ENCODE assay signal across 20 cellular contexts in genomic region chr7:134835463-134835823, GRCh38. TPM values are rescaled to one million over a fixed set of nuclear protein-coding genes. Genes with fewer than 3 reads are reported as not detected.
DNase-seq lines count a peak whose midpoint lies in the region; ATAC-seq, FAIRE-seq and TF ChIP-seq lines count a peak whose summit lies in the region.
"Had no signal": no experiment of that assay in that cellular context is flagged by ENCODE, and none has a peak within 500 bp of the region (broad histone marks: within the 10 kb centered on the region; RNA-seq: fewer than 3 reads in every experiment).

No MANE protein-coding gene starts in this region.

- H2AFZ ChIP-seq in GM23248 = no peak overlapping the region
- no peak overlapping the region for H2AFZ ChIP-seq in astrocyte (ENCODE audit: low read depth, low read length)
- H2AFZ ChIP-seq in hepatocyte = no peak overlapping the region
- H2AFZ ChIP-seq in smooth muscle cell (ENCODE audit: low read depth) = no peak overlapping the region
- H2AFZ ChIP-seq: neural progenitor cell had no signal

- H3K9ac ChIP-seq in GM23248 = 0 out of 2 replicates have a peak overlapping the region, but pooled peaks have one; percentile 8
- H3K9ac ChIP-seq in astrocyte (ENCODE audit: low read length) = peak overlapping the region; percentile 71
- H3K9ac ChIP-seq in smooth muscle cell (ENCODE audit: low read depth) = no peak overlapping the region
- H3K9ac ChIP-seq: neural progenitor cell had no signal

- H3K27ac ChIP-seq in GM23248 = peak overlapping the region; percentile 49
- peak overlapping the region; percentile 91 for H3K27ac ChIP-seq in astrocyte (ENCODE audit: low read depth, low read length)
- H3K27ac ChIP-seq in hepatocyte = peak overlapping the region; percentile 33
- peak overlapping the region; percentile 98 for H3K27ac ChIP-seq in smooth muscle cell (ENCODE audit: low read depth)
- no peak overlapping the region for H3K27ac ChIP-seq in psoas muscle
- H3K27ac ChIP-seq: neural progenitor cell had no signal

- H3K4me2 ChIP-seq in GM23248 (ENCODE audit: unreplicated experiment) (no peak overlapping the region), astrocyte (ENCODE audit: low read length) (peak overlapping the region; percentile 24), hepatocyte (no peak overlapping the region), smooth muscle cell (peak overlapping the region; percentile 36)
- H3K4me2 ChIP-seq: neural progenitor cell had no signal

- TF ChIP-seq CTCF in astrocyte (IDR thresholded peaks at IDR 0.05; ENCODE audit: insufficient read depth, low read depth, low read length) (no peak), hepatocyte (IDR thresholded peaks at IDR 0.05; ENCODE audit: poor library complexity) (no peak), smooth muscle cell (IDR thresholded peaks at IDR 0.05; ENCODE audit: borderline replicate concordance, insufficient read depth, poor library complexity, severe bottlenecking) (no peak), psoas muscle (IDR thresholded peaks at IDR 0.05) (no peak), GM13976 (IDR thresholded peaks at IDR 0.05; ENCODE audit: borderline replicate concordance, control extremely low read depth, extremely low read depth, insufficient read depth, missing control alignments) (no peak)

- H3F3A ChIP-seq in GM23248 (ENCODE audit: insufficient read depth) (peaks cover 77% of the 10 kb centered on the region), smooth muscle cell (ENCODE audit: low read depth) (peaks cover 69% of the 10 kb centered on the region)

- 13 to 27% methylated on average over 4 of the region's 4 CpGs for WGBS in GM23248 (ENCODE audit: low coverage in 1 of 2, low lambda C conversion rate in 2 of 2, missing lambda C conversion rate in 2 of 2), 2 experiments
- WGBS in hepatocyte (ENCODE audit: low lambda C conversion rate, missing lambda C conversion rate) = 84% methylated on average over 4 of the region's 4 CpGs
- 93% methylated on average over 4 of the region's 4 CpGs for WGBS in smooth muscle cell (ENCODE audit: low lambda C conversion rate)
- WGBS in psoas muscle, 3 donors = 73 to 92% (median 77%) methylated on average over 4 of the region's 4 CpGs

- ATAC-seq in psoas muscle = no peak
- no peak for ATAC-seq in effector memory CD8-positive, alpha-beta T cell (replicated peaks)
- ATAC-seq: stimulated activated naive B cell treated with anti-CD40 and anti-IgM and Interleukin-4, amounts not matched to agents 10 μg/mL and 1 μg/mL and 100 μg/mL, for 72 hours; T-cell had no signal

- peaks cover 23% of the 10 kb centered on the region for H3K4me1 ChIP-seq in GM23248 (ENCODE audit: insufficient read depth)
- H3K4me1 ChIP-seq in astrocyte (ENCODE audit: insufficient read depth, low read length) = peaks cover 9% of the 10 kb centered on the region
- H3K4me1 ChIP-seq in hepatocyte (ENCODE audit: insufficient read depth) = peaks cover 6% of the 10 kb centered on the region
- H3K4me1 ChIP-seq in smooth muscle cell (ENCODE audit: low read depth) = peaks cover 7% of the 10 kb centered on the region
- no peaks in the 10 kb centered on the region for H3K4me1 ChIP-seq in psoas muscle
- H3K4me1 ChIP-seq: neural progenitor cell had no signal

- H3K9me3 Mint-ChIP-seq in astrocyte (ENCODE audit: unreplicated experiment) = no peaks in the 10 kb centered on the region
- no peaks in the 10 kb centered on the region for H3K9me3 Mint-ChIP-seq in effector memory CD8-positive, alpha-beta T cell
- H3K9me3 Mint-ChIP-seq: memory B cell; neural progenitor cell; stimulated activated naive B cell treated with anti-CD40 and anti-IgM and Interleukin-4, amounts not matched to agents 10 μg/mL and 1 μg/mL and 100 μg/mL, for 72 hours; T-cell had no signal

- H4K20me1 ChIP-seq in GM23248 (ENCODE audit: insufficient read depth) (peaks cover 10% of the 10 kb centered on the region; the same call in 1 of the 2 replicates), astrocyte (ENCODE audit: insufficient read depth, low read length) (peaks cover 89% of the 10 kb centered on the region), hepatocyte (ENCODE audit: insufficient read depth, poor library complexity, severe bottlenecking) (peaks cover 6% of the 10 kb centered on the region), smooth muscle cell (ENCODE audit: low read depth) (peaks cover 99% of the 10 kb centered on the region)

- H3K4me1 Mint-ChIP-seq in astrocyte (ENCODE audit: low read depth, unreplicated experiment) = peaks cover 70% of the 10 kb centered on the region
- H3K4me1 Mint-ChIP-seq in effector memory CD8-positive, alpha-beta T cell (ENCODE audit: low read depth in 2 of 2) = no peaks in the 10 kb centered on the region
- H3K4me1 Mint-ChIP-seq: neural progenitor cell; stimulated activated naive B cell treated with anti-CD40 and anti-IgM and Interleukin-4, amounts not matched to agents 10 μg/mL and 1 μg/mL and 100 μg/mL, for 72 hours; T-cell had no signal

- no peak overlapping the region for H3K4me3 Mint-ChIP-seq in astrocyte (ENCODE audit: unreplicated experiment)
- no peak overlapping the region for H3K4me3 Mint-ChIP-seq in effector memory CD8-positive, alpha-beta T cell
- H3K4me3 Mint-ChIP-seq: memory B cell; neural progenitor cell; stimulated activated naive B cell treated with anti-CD40 and anti-IgM and Interleukin-4, amounts not matched to agents 10 μg/mL and 1 μg/mL and 100 μg/mL, for 72 hours; T-cell had no signal

- FAIRE-seq in astrocyte (lab: Jason Lieb, UNC) = no peak

- H3K4me3 ChIP-seq in GM23248 (no peak overlapping the region), astrocyte (ENCODE audit: insufficient read depth, low read depth, low read length) (no peak overlapping the region), hepatocyte (no peak overlapping the region), smooth muscle cell (no peak overlapping the region), psoas muscle (no peak overlapping the region)
- H3K4me3 ChIP-seq: neural progenitor cell had no signal

- H3K27ac Mint-ChIP-seq in astrocyte (ENCODE audit: unreplicated experiment) = peak overlapping the region; percentile 96
- no peak overlapping the region for H3K27ac Mint-ChIP-seq in effector memory CD8-positive, alpha-beta T cell
- H3K27ac Mint-ChIP-seq: memory B cell; neural progenitor cell; stimulated activated naive B cell treated with anti-CD40 and anti-IgM and Interleukin-4, amounts not matched to agents 10 μg/mL and 1 μg/mL and 100 μg/mL, for 72 hours; T-cell had no signal

- in situ Hi-C loops in GM23248 (cut with MboI) = no loop called here
- in situ Hi-C loops in GM13976 (cut with MboI; ENCODE audit: low sequenced_read_pairs, unreplicated experiment) = no loop called here

- DNase-seq in GM23248 (no peak), astrocyte (ENCODE audit: low read depth) (no peak), hepatocyte (ENCODE audit: low spot score) (no peak), smooth muscle cell (lab: John Stamatoyannopoulos, UW; ENCODE audit: unreplicated experiment) (no peak), psoas muscle (no peak), GM13976 (ENCODE audit: low spot score) (no peak), ecto neural progenitor cell (ENCODE audit: low spot score) (no peak)
- DNase-seq in effector memory CD8-positive, alpha-beta T cell = no peak
- DNase-seq: activated naive CD4-positive, alpha-beta T cell treated with Interleukin-2 at 50 U/mL for 16 hours; activated T-cell treated with anti-CD3 and anti-CD28 coated beads for 4 hours; dermis blood vessel endothelial cell; H7; hippocampal formation; KBM-7; NCI-H2029; NCI-H446 treated with DMSO at 0.1 percent for 48 hours; stimulated activated naive B cell treated with anti-CD40 and anti-IgM and Interleukin-4, amounts not matched to agents 10 μg/mL and 1 μg/mL and 100 μg/mL, for 72 hours; T-cell had no signal

- H3K79me2 ChIP-seq in GM23248 (ENCODE audit: insufficient read depth) (peaks cover 100% of the 10 kb centered on the region), astrocyte (ENCODE audit: insufficient read depth, low read length) (peaks cover 99% of the 10 kb centered on the region), hepatocyte (peaks cover 44% of the 10 kb centered on the region), smooth muscle cell (ENCODE audit: low read depth) (peaks cover 99% of the 10 kb centered on the region)

- H3K36me3 ChIP-seq in GM23248 (ENCODE audit: low read depth) (peaks cover 45% of the 10 kb centered on the region), astrocyte (ENCODE audit: insufficient read depth, low read length) (peaks cover 20% of the 10 kb centered on the region), hepatocyte (replicated peaks; ENCODE audit: insufficient read depth, low read depth) (no peaks in the 10 kb centered on the region), smooth muscle cell (ENCODE audit: low read depth) (no peaks in the 10 kb centered on the region), psoas muscle (ENCODE audit: insufficient read depth in 1 of 2, low read depth in 1 of 2) (no peaks in the 10 kb centered on the region)
- H3K36me3 ChIP-seq: neural progenitor cell had no signal

- H3K9me3 ChIP-seq in GM23248 (ENCODE audit: low read depth) (no peaks in the 10 kb centered on the region), astrocyte (ENCODE audit: insufficient read depth, low read depth, low read length) (no peaks in the 10 kb centered on the region), hepatocyte (ENCODE audit: low read depth) (no peaks in the 10 kb centered on the region), smooth muscle cell (replicated peaks; ENCODE audit: low read depth) (no peaks in the 10 kb centered on the region), psoas muscle (no peaks in the 10 kb centered on the region)

- H3K9me2 ChIP-seq in GM23248 (ENCODE audit: insufficient read depth) (no peaks in the 10 kb centered on the region), hepatocyte (replicated peaks; ENCODE audit: insufficient read depth) (no peaks in the 10 kb centered on the region)

- no peaks in the 10 kb centered on the region for H3K27me3 ChIP-seq in GM23248 (replicated peaks; ENCODE audit: insufficient read depth)
- H3K27me3 ChIP-seq in astrocyte (ENCODE audit: insufficient read depth, low read length) = no peaks in the 10 kb centered on the region
- H3K27me3 ChIP-seq in hepatocyte = no peaks in the 10 kb centered on the region
- no peaks in the 10 kb centered on the region for H3K27me3 ChIP-seq in smooth muscle cell (ENCODE audit: low read depth)
- no peaks in the 10 kb centered on the region for H3K27me3 ChIP-seq in psoas muscle (ENCODE audit: insufficient read depth in 3 of 3, low read length in 2 of 3)
- H3K27me3 ChIP-seq: neural progenitor cell had no signal

- peaks cover 7% of the 10 kb centered on the region for H3K36me3 Mint-ChIP-seq in astrocyte (ENCODE audit: low read depth, unreplicated experiment)
- H3K36me3 Mint-ChIP-seq in effector memory CD8-positive, alpha-beta T cell (ENCODE audit: insufficient read depth) = no peaks in the 10 kb centered on the region
- H3K36me3 Mint-ChIP-seq: memory B cell; neural progenitor cell; stimulated activated naive B cell treated with anti-CD40 and anti-IgM and Interleukin-4, amounts not matched to agents 10 μg/mL and 1 μg/mL and 100 μg/mL, for 72 hours had no signal

- no peaks in the 10 kb centered on the region for H3K27me3 Mint-ChIP-seq in astrocyte (ENCODE audit: low read depth, unreplicated experiment)
- peaks cover 0 to 7% of the 10 kb centered on the region in 2 donors for H3K27me3 Mint-ChIP-seq in effector memory CD8-positive, alpha-beta T cell
- H3K27me3 Mint-ChIP-seq: T-cell had no signal

- intact Hi-C loops in psoas muscle (cut with DNase I) = no loop called here

RNA-seq across cellular contexts. Expression of gene CALD1, which starts 56.0 kb away (rescaled TPM):
- total RNA-seq in GM23248 (2014; rRNA removed; shearing (Covaris generic)) = 674 and 698 TPM in 2 replicates
- polyA plus RNA-seq in GM23248 (2016; fragmentation: Nextera tagmentation; extraction: Ambion mirVana) = 1,687 and 1,703 TPM in 2 replicates
- total RNA-seq in astrocyte = 1,834 and 1,872 TPM in 2 replicates
- total RNA-seq in hepatocyte = 207 and 219 TPM in 2 replicates
- polyA plus RNA-seq in hepatocyte = 333 and 406 TPM in 2 replicates
- total RNA-seq in smooth muscle cell = 948 and 1,024 TPM in 2 replicates
- polyA plus RNA-seq in smooth muscle cell = 1,552 and 1,869 TPM in 2 replicates
- total RNA-seq in psoas muscle = 10 to 100 TPM; 25.0 to 59.5 (median 33.3) TPM
- 10 to 100 TPM; 16.8 to 24.7 (median 17.9) TPM for polyA plus RNA-seq in psoas muscle

Comparison
In these comparisons a context has a peak if more than half of its experiments do, and no peak if none do; other contexts are left out.
1. H3K4me2 ChIP-seq: peak in astrocyte (single experiment) and smooth muscle cell (single experiment); none in GM23248 (single experiment) and hepatocyte (single experiment).